In the genomic region with DNA sequence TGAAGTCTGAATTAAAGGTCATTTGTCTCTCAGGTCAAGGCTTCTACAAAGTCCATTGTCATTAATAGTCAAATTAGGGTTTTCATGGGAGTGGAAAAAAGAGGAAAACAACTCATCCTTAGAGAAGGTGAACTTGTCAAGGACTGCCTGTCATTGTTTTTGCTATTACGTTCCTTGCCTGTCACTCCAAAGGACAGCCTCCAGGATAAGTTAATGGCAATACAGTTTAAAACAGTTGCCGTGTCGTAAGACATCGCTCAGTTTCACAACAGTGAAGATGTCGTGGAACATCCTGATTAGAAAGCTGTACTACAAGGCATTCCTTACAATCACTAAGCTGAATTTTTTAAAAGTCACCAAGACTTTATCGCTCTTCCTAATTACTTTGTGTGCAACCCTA, we compare ENCODE assay signal across 37 cellular contexts.
DNase-seq lines count a peak whose midpoint lies in the region; ATAC-seq, FAIRE-seq and TF ChIP-seq lines count a peak whose summit lies in the region.
"Had no signal": no experiment of that assay in that cellular context is flagged by ENCODE, and none has a peak within 500 bp of the region (broad histone marks: within the 10 kb centered on the region; RNA-seq: fewer than 3 reads in every experiment).

No MANE protein-coding gene starts in this region.

- no peaks in the 10 kb centered on the region for H3K4me1 Mint-ChIP-seq in GM23338
- H3K4me1 Mint-ChIP-seq: B cell; CD14-positive monocyte; CD4-positive, alpha-beta memory T cell; CD4-positive, CD25-positive, alpha-beta regulatory T cell; CD8-positive, alpha-beta memory T cell had no signal

- H4K8ac ChIP-seq in H1 (ENCODE audit: extremely low read depth, insufficient read depth, low read length) = no peak overlapping the region

- H3K79me1 ChIP-seq in H1 (ENCODE audit: low read depth, low read length) = no peaks in the 10 kb centered on the region

- no peaks in the 10 kb centered on the region for H3K36me3 ChIP-seq in GM23338 (ENCODE audit: insufficient read depth)
- H3K36me3 ChIP-seq in H1 (ENCODE audit: control insufficient read depth in 2 of 4, insufficient read depth in 4 of 4, low read length in 3 of 4) = no peaks in the 10 kb centered on the region
- H3K36me3 ChIP-seq in neural cell (ENCODE audit: insufficient read depth, low read length) = no peaks in the 10 kb centered on the region
- H3K36me3 ChIP-seq: BE2C; BLaER1; BLaER1 treated with 17β-estradiol and CSF1 and Interleukin-3, amounts not matched to agents 10 nM and 100 nM had no signal

- H3K4me1 ChIP-seq in GM23338 (ENCODE audit: insufficient read depth) = no peaks in the 10 kb centered on the region
- H3K4me1 ChIP-seq in H1 (replicated peaks in 1 of 4; ENCODE audit: control insufficient read depth in 3 of 4, insufficient read depth in 4 of 4, low read length in 3 of 4) = no peaks in the 10 kb centered on the region
- H3K4me1 ChIP-seq: A549; BE2C; BLaER1; BLaER1 treated with 17β-estradiol and CSF1 and Interleukin-3, amounts not matched to agents 10 nM and 100 nM; Caco-2 had no signal

- no peak overlapping the region for H3K23ac ChIP-seq in H1 (ENCODE audit: insufficient read length)

- in situ Hi-C loops in GM13977 (cut with MboI; ENCODE audit: low pct_unique_long_range_greater_than_20kb, low sequenced_read_pairs, unreplicated experiment) = no loop called here

- TF ChIP-seq RAD21 in H1 (IDR thresholded peaks at IDR 0.05 in 1 of 2, conservative IDR thresholded peaks at IDR 0.05 in 1 of 2; ENCODE audit: low read depth in 2 of 2, low read length in 2 of 2) = no peak
- no peak for TF ChIP-seq RAD21 in neural cell (conservative IDR thresholded peaks at IDR 0.05)

- H3K4me3 ChIP-seq in GM23338 = no peak overlapping the region
- no peak overlapping the region for H3K4me3 ChIP-seq in NB4 (ENCODE audit: low read depth, low read length)
- no peak overlapping the region for H3K4me3 ChIP-seq in H1 (ENCODE audit: extremely low read depth in 1 of 4, insufficient read depth in 2 of 4, low read depth in 3 of 4, low read length in 4 of 4)
- peak overlapping the region; percentile 48 for H3K4me3 ChIP-seq in neural cell (ENCODE audit: low read length)
- H3K4me3 ChIP-seq: A549; BLaER1; BLaER1 treated with 17β-estradiol and CSF1 and Interleukin-3, amounts not matched to agents 10 nM and 100 nM had no signal

- H4K20me1 ChIP-seq in GM23338 (replicated peaks; ENCODE audit: insufficient read depth) = no peaks in the 10 kb centered on the region
- H4K20me1 ChIP-seq in H1 (replicated peaks in 1 of 2; ENCODE audit: control insufficient read depth in 1 of 2, insufficient read depth in 2 of 2, low read length in 2 of 2) = no peaks in the 10 kb centered on the region
- no peaks in the 10 kb centered on the region for H4K20me1 ChIP-seq in neural cell (ENCODE audit: insufficient read depth)
- H4K20me1 ChIP-seq: BLaER1; BLaER1 treated with 17β-estradiol and CSF1 and Interleukin-3, amounts not matched to agents 10 nM and 100 nM had no signal

- H3K4me3 Mint-ChIP-seq in GM23338 = no peak overlapping the region
- H3K4me3 Mint-ChIP-seq: B cell; CD14-positive monocyte; CD4-positive, alpha-beta memory T cell; CD4-positive, alpha-beta T cell; CD4-positive, CD25-positive, alpha-beta regulatory T cell; CD8-positive, alpha-beta memory T cell; CD8-positive, alpha-beta T cell had no signal

- H3K4me2 ChIP-seq in GM23338 = no peak overlapping the region
- H3K4me2 ChIP-seq in H1 (ENCODE audit: insufficient read depth in 1 of 2, low read depth in 2 of 2, low read length in 2 of 2) = no peak overlapping the region
- H3K4me2 ChIP-seq in neural cell (ENCODE audit: low read length) = peak overlapping the region; percentile 57
- H3K4me2 ChIP-seq: A549; BLaER1; BLaER1 treated with 17β-estradiol and CSF1 and Interleukin-3, amounts not matched to agents 10 nM and 100 nM had no signal

- H4K91ac ChIP-seq in H1 (replicated peaks; ENCODE audit: insufficient read length, low read length) = no peak overlapping the region

- CTCF ChIA-PET in H1 (lab: Charles Lee; ENCODE audit: partially characterized antibody) = no interaction called here

- H3K56ac ChIP-seq in H1 (replicated peaks; ENCODE audit: insufficient read length, low read depth, low read length) = no peak overlapping the region

- H3K9me3 Mint-ChIP-seq in GM23338 = no peaks in the 10 kb centered on the region
- H3K9me3 Mint-ChIP-seq: CD4-positive, alpha-beta T cell; CD8-positive, alpha-beta T cell had no signal

- no peak overlapping the region for H4K5ac ChIP-seq in H1 (ENCODE audit: insufficient read length, low read depth, low read length)

- TF ChIP-seq CTCF in GM23338 (conservative IDR thresholded peaks at IDR 0.05; ENCODE audit: low read depth in 2 of 2) (no peak), NB4 (IDR thresholded peaks at IDR 0.05; ENCODE audit: low read depth, low read length) (no peak), H1 (IDR thresholded peaks at IDR 0.05; ENCODE audit: control extremely low read depth in 1 of 3, insufficient read depth in 1 of 3, low read depth in 1 of 3, low read length in 3 of 3) (no peak), neural cell (IDR thresholded peaks at IDR 0.05; ENCODE audit: poor library complexity, severe bottlenecking) (no peak), GM13977 (IDR thresholded peaks at IDR 0.05; ENCODE audit: extremely low read depth, insufficient read depth, missing control alignments) (no peak)

- POLR2A ChIA-PET in H1 (lab: Charles Lee; ENCODE audit: partially characterized antibody) = no interaction called here

- H3K9me3 ChIP-seq in H1 (ENCODE audit: insufficient read depth in 2 of 2, low read depth in 1 of 2, low read length in 1 of 2) (no peaks in the 10 kb centered on the region), neural cell (ENCODE audit: low read length) (no peaks in the 10 kb centered on the region)
- H3K9me3 ChIP-seq: A549; BE2C; BLaER1; BLaER1 treated with 17β-estradiol and CSF1 and Interleukin-3, amounts not matched to agents 10 nM and 100 nM; Caco-2 had no signal

- H3K79me2 ChIP-seq in GM23338 (replicated peaks; ENCODE audit: insufficient read depth) (no peaks in the 10 kb centered on the region), H1 (ENCODE audit: control insufficient read depth in 1 of 2, insufficient read depth in 2 of 2, low read length in 2 of 2) (no peaks in the 10 kb centered on the region), neural cell (replicated peaks; ENCODE audit: insufficient read depth, low read length) (peaks cover 5% of the 10 kb centered on the region)

- H2BK12ac ChIP-seq in H1 (ENCODE audit: low read depth, low read length) = no peak overlapping the region

- TF ChIP-seq POLR2A in NB4 (IDR thresholded peaks at IDR 0.05; ENCODE audit: extremely low read depth, insufficient read length) (no peak), H1 (IDR thresholded peaks at IDR 0.05; ENCODE audit: control extremely low read depth in 1 of 2, low read depth in 2 of 2, low read length in 2 of 2) (no peak)

- DNase-seq in GM23338 (ENCODE audit: low spot score) (no peak), NB4 (ENCODE audit: low read depth) (peak; percentile 1), H1 (ENCODE audit: low read depth in 1 of 2, low spot score in 2 of 2) (no peak), DMS153 treated with DMSO at 0.1 percent for 48 hours (lab: John Stamatoyannopoulos, UW; ENCODE audit: unreplicated experiment) (no peak), GM13977 (ENCODE audit: low spot score) (no peak)
- DNase-seq in activated CD8-positive, alpha-beta memory T cell treated with anti-CD3 and anti-CD28 coated beads, Interleukin-2, amount 50 U/mL, for 48 hours = no peak
- DNase-seq: 8988T; ACHN; AML-193; BE2C; C1 segment of cervical spinal cord; Caco-2; Calu3; CD4-positive, alpha-beta memory T cell; CD4-positive, alpha-beta T cell; CD4-positive, CD25-positive, alpha-beta regulatory T cell; CD8-positive, alpha-beta memory T cell; CD8-positive, alpha-beta T cell; COR-L47; DMS 273 treated with DMSO at 0.1 percent for 48 hours; DMS153; DMS53; DMS79; DMS79 treated with DMSO at 0.1 percent for 48 hours; DND-41; EL had no signal

- 0 out of 7 replicates have a peak overlapping the region, but pooled peaks of 1 of the 4 experiments have one; percentile 18 for H3K9ac ChIP-seq in H1 (replicated peaks in 1 of 4; ENCODE audit: extremely low read depth in 1 of 4, low read depth in 3 of 4, low read length in 3 of 4)
- no peak overlapping the region for H3K9ac ChIP-seq in neural cell (ENCODE audit: low read length)
- H3K9ac ChIP-seq: BLaER1; BLaER1 treated with 17β-estradiol and CSF1 and Interleukin-3, amounts not matched to agents 10 nM and 100 nM had no signal

- H3K27me3 ChIP-seq in GM23338 (ENCODE audit: insufficient read depth) (no peaks in the 10 kb centered on the region), H1 (replicated peaks in 1 of 4; ENCODE audit: control insufficient read depth in 3 of 4, extremely low read depth in 1 of 4, insufficient read depth in 3 of 4, low read length in 3 of 4) (peaks cover 0 to 1% (median 0%) of the 10 kb centered on the region in 4 experiments; a peak in 1 of 7 replicates), neural cell (ENCODE audit: insufficient read depth, low read depth, low read length) (no peaks in the 10 kb centered on the region)
- H3K27me3 ChIP-seq: BE2C; BLaER1; BLaER1 treated with 17β-estradiol and CSF1 and Interleukin-3, amounts not matched to agents 10 nM and 100 nM had no signal

- no peaks in the 10 kb centered on the region for H3K27me3 Mint-ChIP-seq in GM23338 (ENCODE audit: insufficient read depth, low read depth, poor library complexity)
- H3K27me3 Mint-ChIP-seq: B cell; CD4-positive, alpha-beta memory T cell; CD4-positive, alpha-beta T cell; CD4-positive, CD25-positive, alpha-beta regulatory T cell had no signal

- H3K4ac ChIP-seq in H1 (replicated peaks; ENCODE audit: insufficient read length, low read depth, low read length) = no peak overlapping the region

- H3K18ac ChIP-seq in H1 (ENCODE audit: extremely low read depth, low read length) = no peak overlapping the region

- no peaks in the 10 kb centered on the region for H3K36me3 Mint-ChIP-seq in GM23338 (ENCODE audit: low read depth)
- H3K36me3 Mint-ChIP-seq: CD14-positive monocyte; CD4-positive, alpha-beta memory T cell; CD4-positive, CD25-positive, alpha-beta regulatory T cell; CD8-positive, alpha-beta memory T cell; CD8-positive, alpha-beta T cell had no signal

- H3K9me2 ChIP-seq in GM23338 (ENCODE audit: insufficient read depth) (no peaks in the 10 kb centered on the region), neural cell (ENCODE audit: insufficient read depth, low read length) (no peaks in the 10 kb centered on the region)

- no peak for TF ChIP-seq EP300 in H1 (IDR thresholded peaks at IDR 0.05; ENCODE audit: borderline replicate concordance in 1 of 2, low read depth in 2 of 2, low read length in 2 of 2)
- peak; percentile 98 for TF ChIP-seq EP300 in neural cell (conservative IDR thresholded peaks at IDR 0.05; ENCODE audit: poor library complexity, severe bottlenecking)

- H3F3A ChIP-seq in GM23338 (replicated peaks; ENCODE audit: low read depth) (no peaks in the 10 kb centered on the region), neural cell (ENCODE audit: insufficient read depth, low read length, poor library complexity, severe bottlenecking) (no peaks in the 10 kb centered on the region)

- no peak for ATAC-seq in GM23338
- ATAC-seq in GM19452 (IDR thresholded peaks at IDR 0.05; ENCODE audit: unreplicated experiment) = no peak
- ATAC-seq: A549; CD8-positive, alpha-beta T cell had no signal

- H2BK20ac ChIP-seq in H1 (ENCODE audit: low read length) = no peak overlapping the region

- H2BK5ac ChIP-seq in H1 (ENCODE audit: low read depth, low read length) = no peak overlapping the region

- 91% methylated on average over 6 of the region's 6 CpGs; no CpG with 5 or more reads in 1 of the 2 experiments for WGBS in H1 (ENCODE audit: extremely low coverage in 1 of 2, insufficient coverage in 1 of 2, insufficient read length in 1 of 2, insufficient replicate concordance in 2 of 2, low coverage in 1 of 2, low lambda C conversion rate in 2 of 2, missing lambda C conversion rate in 1 of 2), 2 experiments

- H2BK15ac ChIP-seq in H1 (ENCODE audit: low read length) = no peak overlapping the region

- H3K23me2 ChIP-seq in H1 (ENCODE audit: low read depth, low read length) = no peaks in the 10 kb centered on the region

- H3K14ac ChIP-seq in H1 (ENCODE audit: insufficient read length) = no peak overlapping the region

- no peak overlapping the region for H2BK120ac ChIP-seq in H1 (replicated peaks; ENCODE audit: low read depth, low read length)

- H2AK5ac ChIP-seq in H1 (ENCODE audit: low read depth, low read length) = no peak overlapping the region

- H3K27ac Mint-ChIP-seq in GM23338 = no peak overlapping the region
- H3K27ac Mint-ChIP-seq: B cell; CD14-positive monocyte; CD4-positive, alpha-beta memory T cell; CD4-positive, alpha-beta T cell; CD4-positive, CD25-positive, alpha-beta regulatory T cell; CD8-positive, alpha-beta memory T cell; CD8-positive, alpha-beta T cell had no signal

- H2AFZ ChIP-seq in GM23338 (peak overlapping the region; percentile 52; the same call in 1 of the 2 replicates), H1 (ENCODE audit: low read length) (peak overlapping the region; percentile 14; the same call in 1 of the 2 replicates), neural cell (ENCODE audit: low read depth, low read length) (no peak overlapping the region)

- no peak overlapping the region for H3K27ac ChIP-seq in GM23338 (ENCODE audit: low read depth)
- H3K27ac ChIP-seq in H1 (ENCODE audit: low read depth, low read length) = no peak overlapping the region
- H3K27ac ChIP-seq in neural cell (ENCODE audit: low read length) = peak overlapping the region; percentile 38
- H3K27ac ChIP-seq: 22Rv1; A549; BLaER1; BLaER1 treated with 17β-estradiol and CSF1 and Interleukin-3, amounts not matched to agents 10 nM and 100 nM; C4-2B had no signal

- FAIRE-seq in H1 (lab: Jason Lieb, UNC) = no peak
- FAIRE-seq: A204.1, A549, D721Med had no signal
